In genomic region chr15:92886229-92886628, GRCh38 we compare ENCODE assay signal across 10 cellular contexts. TPM values are rescaled to one million over a fixed set of nuclear protein-coding genes. Genes with fewer than 3 reads are reported as not detected.
A peak's percentile ranks its signal among the peaks of the same experiment; 100 is the strongest.
DNase-seq lines count a peak whose midpoint lies in the region; ATAC-seq and TF ChIP-seq lines count a peak whose summit lies in the region.
"Had no signal": no experiment of that assay in that cellular context is flagged by ENCODE, and none has a peak within 500 bp of the region (broad histone marks: within the 10 kb centered on the region; RNA-seq: fewer than 3 reads in every experiment).

No MANE protein-coding gene starts in this region.

- peak overlapping the region; percentile 22 to 91 for H3K27ac ChIP-seq in SK-N-SH (ENCODE audit: low read depth in 2 of 2, low read length in 1 of 2)
- H3K27ac ChIP-seq in hepatocyte: peak overlapping the region; percentile 99
- no peak overlapping the region for H3K27ac ChIP-seq in stomach smooth muscle (ENCODE audit: low read length)

- H3K4me2 ChIP-seq in SK-N-SH (peak overlapping the region; percentile 64), hepatocyte (peak overlapping the region; percentile 73)

- H4K20me1 ChIP-seq in SK-N-SH (ENCODE audit: insufficient read depth) (peaks cover 35% of the 10 kb centered on the region; the same call in 1 of the 2 replicates), hepatocyte (ENCODE audit: insufficient read depth, poor library complexity, severe bottlenecking) (peaks cover 64% of the 10 kb centered on the region)

- H3K27me3 Mint-ChIP-seq in activated T-helper 1 cell treated with anti-CD3 and anti-CD28 coated beads, Interleukin-12 subunit alpha, Interleukin-12 subunit beta, Interleukin-2, Interleukin-4 antibody, amounts not matched to agents 30 ng/mL and 10 ng/mL and 1 ng/mL, durations not matched to agents 14 hours and 24 hours and 36 hours (ENCODE audit: insufficient read depth): no peaks in the 10 kb centered on the region

- H3K4me3 Mint-ChIP-seq in activated T-helper 1 cell treated with anti-CD3 and anti-CD28 coated beads, Interleukin-12 subunit alpha, Interleukin-12 subunit beta, Interleukin-2, Interleukin-4 antibody, amounts not matched to agents 30 ng/mL and 10 ng/mL and 1 ng/mL, durations not matched to agents 14 hours and 24 hours and 36 hours: peak overlapping the region; percentile 97

- TF ChIP-seq EP300 in SK-N-SH (IDR thresholded peaks at IDR 0.05; ENCODE audit: borderline replicate concordance in 1 of 2, low read depth in 1 of 2, low read length in 1 of 2): no peak

- peaks cover 63% of the 10 kb centered on the region for H3K4me1 Mint-ChIP-seq in activated T-helper 1 cell treated with anti-CD3 and anti-CD28 coated beads, Interleukin-12 subunit alpha, Interleukin-12 subunit beta, Interleukin-2, Interleukin-4 antibody, amounts not matched to agents 30 ng/mL and 10 ng/mL and 1 ng/mL, durations not matched to agents 14 hours and 24 hours and 36 hours (ENCODE audit: low read depth)

- POLR2A ChIA-PET in SK-N-SH (lab: Yijun Ruan, JAX): interaction anchor here (0.6 to 1.5 kb wide), 2 partner anchors 58 to 77 kb away, joined by 3 to 5 read pairs; no protein-coding TSS in a partner anchor

- H3K4me3 ChIP-seq in SK-N-SH (ENCODE audit: low read depth in 2 of 2, low read length in 1 of 2) (peak overlapping the region; percentile 77 to 86; a peak in 3 of 4 replicates), hepatocyte (peak overlapping the region; percentile 57), stomach smooth muscle (ENCODE audit: low read length in 2 of 2) (peak overlapping the region; percentile 3 to 72)

- no peaks in the 10 kb centered on the region for H3K9me3 Mint-ChIP-seq in activated T-helper 1 cell treated with anti-CD3 and anti-CD28 coated beads, Interleukin-12 subunit alpha, Interleukin-12 subunit beta, Interleukin-2, Interleukin-4 antibody, amounts not matched to agents 30 ng/mL and 10 ng/mL and 1 ng/mL, durations not matched to agents 14 hours and 24 hours and 36 hours

- peaks cover 60% of the 10 kb centered on the region for H3K36me3 Mint-ChIP-seq in activated T-helper 1 cell treated with anti-CD3 and anti-CD28 coated beads, Interleukin-12 subunit alpha, Interleukin-12 subunit beta, Interleukin-2, Interleukin-4 antibody, amounts not matched to agents 30 ng/mL and 10 ng/mL and 1 ng/mL, durations not matched to agents 14 hours and 24 hours and 36 hours (ENCODE audit: low read depth)

- DNase-seq in SK-N-SH (no peak), hepatocyte (ENCODE audit: low spot score) (no peak), SIG-M5 (lab: John Stamatoyannopoulos, UW) (no peak), DMS153 (lab: John Stamatoyannopoulos, UW) (no peak)
- DNase-seq in activated T-helper 1 cell treated with anti-CD3 and anti-CD28 coated beads, Interleukin-12 subunit alpha, Interleukin-12 subunit beta, Interleukin-2, Interleukin-4 antibody, amounts not matched to agents 30 ng/mL and 10 ng/mL and 1 ng/mL, durations not matched to agents 14 hours and 24 hours and 36 hours (ENCODE audit: low spot score): no peak
- DNase-seq: RPMI8226 had no signal

- peaks cover 43 to 65% of the 10 kb centered on the region in 2 experiments for H3K36me3 ChIP-seq in SK-N-SH (replicated peaks in 1 of 2; ENCODE audit: control insufficient read depth in 1 of 2, insufficient read depth in 2 of 2, low read length in 1 of 2)
- no peaks in the 10 kb centered on the region for H3K36me3 ChIP-seq in hepatocyte (replicated peaks; ENCODE audit: insufficient read depth, low read depth)
- peaks cover 3 to 18% of the 10 kb centered on the region in 2 donors for H3K36me3 ChIP-seq in stomach smooth muscle (ENCODE audit: control insufficient read depth in 2 of 2, insufficient read depth in 2 of 2, low read length in 2 of 2)

- ATAC-seq in SK-N-SH treated with all-trans-retinoic acid at 6 μM for 48 hours (no peak), HG03342 (IDR thresholded peaks at IDR 0.05; ENCODE audit: unreplicated experiment) (no peak)
- ATAC-seq: HCT116 had no signal

- intact Hi-C loops in activated T-helper 1 cell treated with anti-CD3 and anti-CD28 coated beads, Interleukin-12 subunit alpha, Interleukin-12 subunit beta, Interleukin-2, Interleukin-4 antibody, amounts not matched to agents 30 ng/mL and 10 ng/mL and 1 ng/mL, durations not matched to agents 14 hours and 24 hours and 36 hours (cut with micrococcal nuclease): loop anchor here (10.0 kb wide), 1 partner anchor 1951 kb away; the partner anchor contains the start of genes HDDC3 and UNC45A

- no peaks in the 10 kb centered on the region for H3K9me3 ChIP-seq in SK-N-SH
- H3K9me3 ChIP-seq in hepatocyte (ENCODE audit: low read depth): no peaks in the 10 kb centered on the region
- H3K9me3 ChIP-seq in stomach smooth muscle (ENCODE audit: control insufficient read depth in 2 of 2, low read length in 2 of 2): no peaks in the 10 kb centered on the region

- no peaks in the 10 kb centered on the region for H3K27me3 ChIP-seq in SK-N-SH (ENCODE audit: insufficient read depth)
- H3K27me3 ChIP-seq in hepatocyte: no peaks in the 10 kb centered on the region
- H3K27me3 ChIP-seq in stomach smooth muscle (ENCODE audit: control insufficient read depth in 1 of 2, insufficient read depth in 2 of 2, low read length in 2 of 2): no peaks in the 10 kb centered on the region

- no peak for TF ChIP-seq RAD21 in SK-N-SH (IDR thresholded peaks at IDR 0.05; ENCODE audit: low read length)

- peaks cover 84% of the 10 kb centered on the region for H3K79me2 ChIP-seq in SK-N-SH (ENCODE audit: insufficient read depth)
- peaks cover 81% of the 10 kb centered on the region for H3K79me2 ChIP-seq in hepatocyte

- H3K4me1 ChIP-seq in SK-N-SH (ENCODE audit: control insufficient read depth in 1 of 2, insufficient read depth in 2 of 2, low read depth in 1 of 2, low read length in 1 of 2): peaks cover 20 to 22% of the 10 kb centered on the region in 2 experiments; a peak in 3 of 4 replicates
- H3K4me1 ChIP-seq in hepatocyte (ENCODE audit: insufficient read depth): peaks cover 22% of the 10 kb centered on the region
- H3K4me1 ChIP-seq in stomach smooth muscle (ENCODE audit: control insufficient read depth, insufficient read depth, low read length): peaks cover 8% of the 10 kb centered on the region

- H3K9me2 ChIP-seq in SK-N-SH (no peaks in the 10 kb centered on the region), hepatocyte (replicated peaks; ENCODE audit: insufficient read depth) (no peaks in the 10 kb centered on the region)

- WGBS in SK-N-SH (ENCODE audit: low lambda C conversion rate): 4% methylated on average over 1 of the region's 1 CpG
- 34% methylated on average over 1 of the region's 1 CpG for WGBS in hepatocyte (ENCODE audit: low lambda C conversion rate, missing lambda C conversion rate)

- CTCF ChIA-PET in SK-N-SH (lab: Yijun Ruan, JAX): interaction anchor here (0.7 to 1.3 kb wide), 2 partner anchors 31 to 78 kb away, joined by 3 read pairs; no protein-coding TSS in a partner anchor

- TF ChIP-seq CTCF in SK-N-SH (IDR thresholded peaks at IDR 0.05) (no peak), hepatocyte (IDR thresholded peaks at IDR 0.05; ENCODE audit: poor library complexity) (no peak)

- 0 out of 2 replicates have a peak overlapping the region, but pooled peaks have one; percentile 1 for H2AFZ ChIP-seq in SK-N-SH (ENCODE audit: low read depth)
- H2AFZ ChIP-seq in hepatocyte: no peak overlapping the region

- H3K27ac Mint-ChIP-seq in activated T-helper 1 cell treated with anti-CD3 and anti-CD28 coated beads, Interleukin-12 subunit alpha, Interleukin-12 subunit beta, Interleukin-2, Interleukin-4 antibody, amounts not matched to agents 30 ng/mL and 10 ng/mL and 1 ng/mL, durations not matched to agents 14 hours and 24 hours and 36 hours: peak overlapping the region; percentile 98

- H3F3A ChIP-seq in SK-N-SH (replicated peaks; ENCODE audit: insufficient read depth): peaks cover 5% of the 10 kb centered on the region

- peak overlapping the region; percentile 99 for H3K9ac ChIP-seq in SK-N-SH
- peak overlapping the region in 1 of 2 donors; percentile 99 for H3K9ac ChIP-seq in stomach smooth muscle (ENCODE audit: low read length in 2 of 2)

TF ChIP-seq in SK-N-SH, 30 proteins besides CTCF, POLR2A, EP300 and RAD21:
- TF ChIP-seq ELF1 (IDR thresholded peaks at IDR 0.05) (no peak), GABPA (IDR thresholded peaks at IDR 0.05; ENCODE audit: low read depth) (no peak), FOXJ3 (CRISPR knock-in tag; IDR thresholded peaks at IDR 0.05) (no peak), FOSL2 (IDR thresholded peaks at IDR 0.05; ENCODE audit: borderline replicate concordance, low read depth) (no peak), RXRA (IDR thresholded peaks at IDR 0.05; ENCODE audit: borderline replicate concordance, low read depth) (no peak), NRF1 (IDR thresholded peaks at IDR 0.05; ENCODE audit: low read depth, low read length) (no peak)
TF ChIP-seq in SK-N-SH: peak in this region for 0.

TF ChIP-seq in SK-N-SH treated with all-trans-retinoic acid at 6 μM for 48 hours, 23 proteins besides CTCF, POLR2A, EP300 and RAD21 (continues in another document):
- TF ChIP-seq CSDC2 (CRISPR knock-in tag; IDR thresholded peaks at IDR 0.05): no peak
- no peak for TF ChIP-seq ZFP3 (CRISPR knock-in tag; IDR thresholded peaks at IDR 0.05)
- TF ChIP-seq TOX (CRISPR knock-in tag; IDR thresholded peaks at IDR 0.05; ENCODE audit: borderline replicate concordance): no peak
- no peak for TF ChIP-seq OSR1 (CRISPR knock-in tag; IDR thresholded peaks at IDR 0.05)
- TF ChIP-seq ZNF8 (CRISPR knock-in tag; IDR thresholded peaks at IDR 0.05): no peak
- TF ChIP-seq, protein P1, sequence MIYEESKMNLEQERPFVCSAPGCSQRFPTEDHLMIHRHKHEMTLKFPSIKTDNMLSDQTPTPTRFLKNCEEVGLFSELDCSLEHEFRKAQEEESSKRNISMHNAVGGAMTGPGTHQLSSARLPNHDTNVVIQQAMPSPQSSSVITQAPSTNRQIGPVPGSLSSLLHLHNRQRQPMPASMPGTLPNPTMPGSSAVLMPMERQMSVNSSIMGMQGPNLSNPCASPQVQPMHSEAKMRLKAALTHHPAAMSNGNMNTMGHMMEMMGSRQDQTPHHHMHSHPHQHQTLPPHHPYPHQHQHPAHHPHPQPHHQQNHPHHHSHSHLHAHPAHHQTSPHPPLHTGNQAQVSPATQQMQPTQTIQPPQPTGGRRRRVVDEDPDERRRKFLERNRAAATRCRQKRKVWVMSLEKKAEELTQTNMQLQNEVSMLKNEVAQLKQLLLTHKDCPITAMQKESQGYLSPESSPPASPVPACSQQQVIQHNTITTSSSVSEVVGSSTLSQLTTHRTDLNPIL (CRISPR knock-in tag; IDR thresholded peaks at IDR 0.05; ENCODE audit: low read depth): no peak

RNA-seq across cellular contexts. Expression of gene CHD2, which starts 13.9 kb away (rescaled TPM):
- 25.3 and 28.6 TPM in 2 replicates for polyA plus RNA-seq in SK-N-SH (2012; rRNA removed)
- 21.5 and 21.8 TPM in 2 replicates for polyA plus RNA-seq in SK-N-SH (2012; cell fraction: cytosol; rRNA removed)
- polyA plus RNA-seq in SK-N-SH (2012; cell fraction: nucleus; rRNA removed): 73.6 and 98.5 TPM in 2 replicates
- total RNA-seq in activated T-helper 1 cell treated with anti-CD3 and anti-CD28 coated beads, Interleukin-12 subunit alpha, Interleukin-12 subunit beta, Interleukin-2, Interleukin-4 antibody, amounts not matched to agents 30 ng/mL and 10 ng/mL and 1 ng/mL, durations not matched to agents 14 hours and 24 hours and 36 hours: 102 and 104 TPM in 2 replicates
- 101 and 133 TPM in 2 replicates for total RNA-seq in hepatocyte
- 49.3 and 68.3 TPM in 2 replicates for polyA plus RNA-seq in hepatocyte
